In genomic region chr18:2960983-2961696, GRCh38 we compare ENCODE assay signal across 9 cellular contexts. TPM values are rescaled to one million over a fixed set of nuclear protein-coding genes. Genes with fewer than 3 reads are reported as not detected.
DNase-seq lines count a peak whose midpoint lies in the region; ATAC-seq, FAIRE-seq and TF ChIP-seq lines count a peak whose summit lies in the region.
"Had no signal": no experiment of that assay in that cellular context is flagged by ENCODE, and none has a peak within 500 bp of the region (broad histone marks: within the 10 kb centered on the region; RNA-seq: fewer than 3 reads in every experiment).

No MANE protein-coding gene starts in this region.

- H3K27me3 ChIP-seq in GM12878 (replicated peaks in 1 of 2; ENCODE audit: control insufficient read depth in 2 of 2, insufficient read depth in 2 of 2, low read length in 1 of 2) = no peaks in the 10 kb centered on the region

- H4K20me1 ChIP-seq in GM12878 (ENCODE audit: control insufficient read depth, insufficient read depth) = no peaks in the 10 kb centered on the region

- CTCF ChIA-PET in GM12878 (lab: Yijun Ruan, JAX) = interaction anchor here (1.0 to 21.4 kb wide), 9 partner anchors 8 to 286 kb away, joined by 3 to 285 read pairs (median 10); partner anchors contain the start of gene MYL12A

- TF ChIP-seq RAD21 in GM12878 (IDR thresholded peaks at IDR 0.05; ENCODE audit: insufficient read depth, low read depth, low read length) = no peak

- H3K9ac ChIP-seq in GM12878 (ENCODE audit: control insufficient read depth, insufficient read depth, low read length) = peak overlapping the region; percentile 71

- no peak for TF ChIP-seq EP300 in GM12878 (IDR thresholded peaks at IDR 0.05; ENCODE audit: borderline replicate concordance in 1 of 2, control insufficient read depth in 1 of 2, low read depth in 2 of 2, low read length in 2 of 2)

- H3K36me3 Mint-ChIP-seq in activated naive CD4-positive, alpha-beta T cell treated with anti-CD3 and anti-CD28 coated beads, Interleukin-2, amount 50 U/mL, for 24 hours = peaks cover 13% of the 10 kb centered on the region
- H3K36me3 Mint-ChIP-seq in naive B cell = no peaks in the 10 kb centered on the region

- H3K4me1 Mint-ChIP-seq in activated naive CD4-positive, alpha-beta T cell treated with anti-CD3 and anti-CD28 coated beads, Interleukin-2, amount 50 U/mL, for 24 hours = peaks cover 89% of the 10 kb centered on the region
- H3K4me1 Mint-ChIP-seq in naive B cell = peaks cover 48 to 73% (median 58%) of the 10 kb centered on the region in 3 donors

- H3K4me1 ChIP-seq in GM12878 (ENCODE audit: control insufficient read depth, insufficient read depth, low read length) (peaks cover 70% of the 10 kb centered on the region), urinary bladder (ENCODE audit: insufficient read depth) (no peaks in the 10 kb centered on the region)

- POLR2A ChIA-PET in GM12878 (lab: Charles Lee) = interaction anchor here (0.5 to 8.6 kb wide), 11 partner anchors 9 to 310 kb away, joined by 3 to 177 read pairs (median 4); partner anchors contain the start of gene MYL12A

- H3K27me3 Mint-ChIP-seq in activated naive CD4-positive, alpha-beta T cell treated with anti-CD3 and anti-CD28 coated beads, Interleukin-2, amount 50 U/mL, for 24 hours = no peaks in the 10 kb centered on the region
- H3K27me3 Mint-ChIP-seq in naive B cell = no peaks in the 10 kb centered on the region

- BruUV-seq in GM12878 (replicated peaks; lab: Mats Ljungman, UMichigan) = no TSS peak

- intact Hi-C loops in GM12878 (cut with micrococcal nuclease; ENCODE audit: unreplicated experiment) = loop anchor here (2.0 kb wide), 1 partner anchor 52 kb away; the partner anchor contains the start of gene LPIN2

- in situ Hi-C loops in GM12878 (cut with MboI) = loop anchor here (25.0 kb wide), 2 partner anchors 1301 to 1376 kb away; no protein-coding TSS in a partner anchor

- WGBS in GM12878 (ENCODE audit: insufficient coverage, insufficient replicate concordance, low lambda C conversion rate, missing lambda C conversion rate) = 48% methylated on average over 7 of the region's 7 CpGs
- 66% methylated on average over 7 of the region's 7 CpGs for WGBS in urinary bladder

- peaks cover 53% of the 10 kb centered on the region for H3K79me2 ChIP-seq in GM12878 (ENCODE audit: control insufficient read depth, insufficient read depth, low read length)

- H3K27ac ChIP-seq in GM12878 (ENCODE audit: control insufficient read depth, insufficient read depth) (peak overlapping the region; percentile 93), urinary bladder (ENCODE audit: low read depth) (peak overlapping the region; percentile 58)

- no peak overlapping the region for H2AFZ ChIP-seq in GM12878 (ENCODE audit: control insufficient read depth, low read depth, low read length)

- H3K36me3 ChIP-seq in GM12878 (ENCODE audit: control insufficient read depth in 2 of 2, insufficient read depth in 2 of 2, low read length in 1 of 2) = no peaks in the 10 kb centered on the region
- H3K36me3 ChIP-seq in urinary bladder (ENCODE audit: insufficient read depth) = peaks cover 2% of the 10 kb centered on the region

- TF ChIP-seq POLR2A in GM12878 (IDR thresholded peaks at IDR 0.05; ENCODE audit: low read depth, low read length) = no peak

- H3K4me2 ChIP-seq in GM12878 (ENCODE audit: control insufficient read depth, insufficient read depth) = peak overlapping the region; percentile 82

- RAD21 ChIA-PET in GM12878 (lab: Charles Lee; ENCODE audit: unreplicated experiment) = interaction anchor here (0.8 to 8.5 kb wide), 9 partner anchors 9 to 286 kb away, joined by 3 to 155 read pairs (median 28); no protein-coding TSS in a partner anchor

- no peak for ATAC-seq in GM12878
- no peak for ATAC-seq in naive B cell (ENCODE audit: low read depth in 2 of 2)
- ATAC-seq in GM19463 (IDR thresholded peaks at IDR 0.05; ENCODE audit: unreplicated experiment) = no peak

- peak overlapping the region; percentile 54 for H3K4me3 ChIP-seq in GM12878
- H3K4me3 ChIP-seq in urinary bladder (ENCODE audit: low read depth, low read length) = no peak overlapping the region
- H3K4me3 ChIP-seq: K562 had no signal

- no peak for DNase-seq in activated naive CD4-positive, alpha-beta T cell treated with Interleukin-2 at 50 U/mL for 16 hours
- DNase-seq in GM12878 (ENCODE audit: low read depth, low spot score) = no peak
- no peak for DNase-seq in naive B cell
- no peak for DNase-seq in NOMO-1 treated with dmso at 0.1 percent for 144 hours (lab: John Stamatoyannopoulos, UW; ENCODE audit: unreplicated experiment)
- no peak for DNase-seq in NCI-H510A treated with DMSO at 0.1 percent for 48 hours (lab: John Stamatoyannopoulos, UW)

- H3K4me3 Mint-ChIP-seq in activated naive CD4-positive, alpha-beta T cell treated with anti-CD3 and anti-CD28 coated beads, Interleukin-2, amount 50 U/mL, for 24 hours = peak overlapping the region; percentile 81
- H3K4me3 Mint-ChIP-seq in naive B cell = peak overlapping the region; percentile 77 to 92 (median 87)

- TF ChIP-seq CTCF in GM12878 (IDR thresholded peaks at IDR 0.05 in 2 of 3, conservative IDR thresholded peaks at IDR 0.05 in 1 of 3; ENCODE audit: control insufficient read depth in 2 of 3, extremely low read depth in 1 of 3, insufficient read depth in 1 of 3, low read depth in 3 of 3, low read length in 3 of 3) = no peak

- H3K9me3 ChIP-seq in GM12878 (replicated peaks; ENCODE audit: control insufficient read depth, insufficient read depth, low read length) = no peaks in the 10 kb centered on the region

- H3K9me3 Mint-ChIP-seq in activated naive CD4-positive, alpha-beta T cell treated with anti-CD3 and anti-CD28 coated beads, Interleukin-2, amount 50 U/mL, for 24 hours = peaks cover 4% of the 10 kb centered on the region
- no peaks in the 10 kb centered on the region for H3K9me3 Mint-ChIP-seq in naive B cell

- no peak for FAIRE-seq in GM12878 (lab: Jason Lieb, UNC)
- FAIRE-seq: K562 had no signal

- SMC1A ChIA-PET in GM12878 (lab: Charles Lee; ENCODE audit: uncharacterized antibody, unreplicated experiment) = interaction anchor here (0.9 to 9.2 kb wide), 12 partner anchors 9 to 286 kb away, joined by 3 to 187 read pairs (median 5); partner anchors contain the start of gene MYL12A

- H3K27ac Mint-ChIP-seq in activated naive CD4-positive, alpha-beta T cell treated with anti-CD3 and anti-CD28 coated beads, Interleukin-2, amount 50 U/mL, for 24 hours = peak overlapping the region; percentile 98
- peak overlapping the region; percentile 88 to 97 (median 96) for H3K27ac Mint-ChIP-seq in naive B cell

TF ChIP-seq in GM12878, 131 proteins besides CTCF, POLR2A, EP300 and RAD21:
- TF ChIP-seq MLLT1 (IDR thresholded peaks at IDR 0.05) = peak; percentile 33; the same call in 1 of the 2 replicates
- TF ChIP-seq SPI1 (IDR thresholded peaks at IDR 0.05; ENCODE audit: borderline replicate concordance, insufficient read depth, low read depth, low read length) = 0 out of 2 replicates have a peak, but pooled peaks have one; percentile 1
- TF ChIP-seq, protein P1, sequence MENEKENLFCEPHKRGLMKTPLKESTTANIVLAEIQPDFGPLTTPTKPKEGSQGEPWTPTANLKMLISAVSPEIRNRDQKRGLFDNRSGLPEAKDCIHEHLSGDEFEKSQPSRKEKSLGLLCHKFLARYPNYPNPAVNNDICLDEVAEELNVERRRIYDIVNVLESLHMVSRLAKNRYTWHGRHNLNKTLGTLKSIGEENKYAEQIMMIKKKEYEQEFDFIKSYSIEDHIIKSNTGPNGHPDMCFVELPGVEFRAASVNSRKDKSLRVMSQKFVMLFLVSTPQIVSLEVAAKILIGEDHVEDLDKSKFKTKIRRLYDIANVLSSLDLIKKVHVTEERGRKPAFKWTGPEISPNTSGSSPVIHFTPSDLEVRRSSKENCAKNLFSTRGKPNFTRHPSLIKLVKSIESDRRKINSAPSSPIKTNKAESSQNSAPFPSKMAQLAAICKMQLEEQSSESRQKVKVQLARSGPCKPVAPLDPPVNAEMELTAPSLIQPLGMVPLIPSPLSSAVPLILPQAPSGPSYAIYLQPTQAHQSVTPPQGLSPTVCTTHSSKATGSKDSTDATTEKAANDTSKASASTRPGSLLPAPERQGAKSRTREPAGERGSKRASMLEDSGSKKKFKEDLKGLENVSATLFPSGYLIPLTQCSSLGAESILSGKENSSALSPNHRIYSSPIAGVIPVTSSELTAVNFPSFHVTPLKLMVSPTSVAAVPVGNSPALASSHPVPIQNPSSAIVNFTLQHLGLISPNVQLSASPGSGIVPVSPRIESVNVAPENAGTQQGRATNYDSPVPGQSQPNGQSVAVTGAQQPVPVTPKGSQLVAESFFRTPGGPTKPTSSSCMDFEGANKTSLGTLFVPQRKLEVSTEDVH (IDR thresholded peaks at IDR 0.05; ENCODE audit: low read depth, partially characterized antibody) = no peak

RNA-seq across cellular contexts. Expression of gene LPIN2, which starts 51.8 kb away (rescaled TPM):
- 45.1 and 47.9 TPM in 2 replicates for total RNA-seq in GM12878 (2013; cell fraction: nucleolus; rRNA removed)
- total RNA-seq in GM12878 (2014; rRNA removed) = 18.3 and 19.5 TPM in 2 replicates
- 14.8 and 17.2 TPM in 2 replicates for total RNA-seq in GM12878 (2014; rRNA removed; fragmentation: Illumina TruSeq; extraction: Trizol)
- 19.6 and 23.5 TPM in 2 replicates for total RNA-seq in GM12878 (2021)
- polyA plus RNA-seq in GM12878 (2011; ENCODE audit: low read depth) = 14.1 TPM
- polyA plus RNA-seq in GM12878 (2011; rRNA removed) = 28.0 and 32.0 TPM in 2 replicates
- polyA plus RNA-seq in GM12878 (2011; cell fraction: cytosol; rRNA removed) = 18.7 and 20.1 TPM in 2 replicates
- 27.4 and 28.2 TPM in 2 replicates for polyA plus RNA-seq in GM12878 (2011; cell fraction: nucleus; rRNA removed)
- polyA plus RNA-seq in GM12878 (2012) = 14.0 and 18.7 TPM in 2 replicates
- polyA plus RNA-seq in GM12878 (2014; fragmentation: Illumina TruSeq; extraction: Trizol) = 19.1 and 24.1 TPM in 2 replicates
- polyA plus RNA-seq in GM12878 (2014; fragmentation: Nextera tagmentation; extraction: Ambion mirVana) = 1 to 10 TPM; 4.1 to 4.5 TPM
- polyA plus RNA-seq in GM12878 (2014; rRNA removed) = 13.7 and 17.1 TPM in 2 replicates
- 10 to 100 TPM; 12.0 to 14.2 TPM for polyA plus RNA-seq in GM12878 (2016; fragmentation: Nextera tagmentation; extraction: Ambion mirVana)
- polyA minus RNA-seq in GM12878 (2011; rRNA and poly(A)+ RNA removed) = 24.7 and 26.7 TPM in 2 replicates
- polyA minus RNA-seq in GM12878 (2011; cell fraction: cytosol; rRNA and poly(A)+ RNA removed) = 9.6 and 12.5 TPM in 2 replicates
- polyA minus RNA-seq in GM12878 (2011; cell fraction: nucleus; rRNA and poly(A)+ RNA removed) = 10.8 and 17.7 TPM in 2 replicates
- polyA plus RNA-seq in naive B cell (ENCODE audit: low read depth in 6 of 6) = 10 to 100 TPM in 2 of 6 donors, 1 to 10 TPM in 4; 1.6 to 15.4 (median 8.1) TPM
- total RNA-seq in urinary bladder = 32.2 TPM
- 17.6 TPM for polyA plus RNA-seq in urinary bladder
